In the genomic region with DNA sequence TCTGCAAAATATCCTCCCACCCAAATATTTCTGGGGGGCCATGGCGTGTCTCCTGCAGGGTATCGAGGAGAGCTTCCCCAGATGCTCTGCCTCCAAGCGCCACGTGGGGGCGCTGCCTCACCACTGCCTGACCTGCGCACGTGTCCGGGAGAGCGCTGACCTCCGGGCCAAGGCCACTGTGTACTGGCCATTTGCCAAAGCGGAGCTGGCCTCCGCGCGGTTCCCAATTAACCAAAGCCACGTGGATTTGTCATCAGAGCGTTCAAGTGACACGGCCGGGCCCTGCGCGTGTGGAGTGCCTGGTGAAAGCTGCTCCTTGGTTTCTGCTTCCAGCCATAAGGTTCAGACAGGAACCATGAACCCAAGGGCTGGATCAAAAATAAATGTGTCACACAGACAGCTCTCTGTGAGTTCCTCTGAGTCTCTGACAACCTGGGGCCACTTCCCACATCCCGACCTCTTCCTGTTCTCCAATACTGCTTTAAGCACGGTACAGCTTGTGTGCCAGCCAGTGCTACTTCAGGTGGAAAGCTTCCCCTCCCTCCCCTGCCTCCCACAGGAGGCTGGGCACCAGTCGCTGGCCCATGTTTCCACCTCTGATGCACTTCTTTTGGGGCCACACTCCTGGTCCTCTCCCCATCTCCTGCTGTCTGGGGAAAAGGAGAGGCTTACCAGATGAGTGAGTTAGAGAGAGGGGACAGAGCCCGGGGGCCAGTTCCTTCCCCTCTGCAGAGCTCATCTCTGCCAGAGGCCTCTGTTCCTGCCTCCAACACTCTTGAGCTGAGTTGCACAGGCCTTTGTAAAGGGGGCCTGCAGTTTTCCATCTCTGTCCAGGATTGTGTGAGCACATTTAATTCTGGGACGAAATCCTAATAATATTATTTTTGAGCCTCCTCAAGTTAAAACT, we compare ENCODE assay signal across 8 cellular contexts.
DNase-seq lines count a peak whose midpoint lies in the region; ATAC-seq lines count a peak whose summit lies in the region.

No MANE protein-coding gene starts in this region.

- H3K4me3 ChIP-seq in SK-N-MC, result peak overlapping the region; percentile 67
- H3K4me3 ChIP-seq in neuron (ENCODE audit: low read length), result peak overlapping the region; percentile 20

- ATAC-seq in GM18861 (IDR thresholded peaks at IDR 0.05; ENCODE audit: unreplicated experiment) (peak; percentile 62), HG03521 (IDR thresholded peaks at IDR 0.05; ENCODE audit: unreplicated experiment) (peak; percentile 72), GM19035 (IDR thresholded peaks at IDR 0.05; ENCODE audit: unreplicated experiment) (no peak), GM21737 (IDR thresholded peaks at IDR 0.05; ENCODE audit: unreplicated experiment) (no peak)

- peak; percentile 53 for DNase-seq in CMK (ENCODE audit: low read depth)
- no peak for DNase-seq in SK-N-MC (ENCODE audit: low read depth, low spot score)
- peak; percentile 1 for DNase-seq in fibroblast of peridontal ligament (ENCODE audit: extremely low read depth)

- H3K9me3 ChIP-seq in SK-N-MC (ENCODE audit: low read depth, low read length) (no peaks in the 10 kb centered on the region), neuron (ENCODE audit: low read length) (no peaks in the 10 kb centered on the region)

- peak overlapping the region; percentile 1 for H2AFZ ChIP-seq in neuron (ENCODE audit: low read depth, low read length)

- no peaks in the 10 kb centered on the region for H3K4me1 ChIP-seq in neuron (ENCODE audit: insufficient read depth, low read length)

- H3K36me3 ChIP-seq in SK-N-MC (ENCODE audit: insufficient read depth, low read length) (no peaks in the 10 kb centered on the region), neuron (ENCODE audit: insufficient read depth, low read length) (no peaks in the 10 kb centered on the region)

- H3K27me3 ChIP-seq in neuron (ENCODE audit: insufficient read depth, low read length), result no peaks in the 10 kb centered on the region

- no peak overlapping the region for H3K9ac ChIP-seq in SK-N-MC (ENCODE audit: insufficient read length)

- H3K27ac ChIP-seq in SK-N-MC, result no peak overlapping the region

Comparison
In these comparisons a context has a peak if more than half of its experiments do, and no peak if none do; other contexts are left out.
1. ATAC-seq: peak in GM18861 (single experiment) and HG03521 (single experiment); none in GM19035 (single experiment) and GM21737 (single experiment).